Comparison of ENCODE assay signal across 8 cellular contexts in the genomic region with DNA sequence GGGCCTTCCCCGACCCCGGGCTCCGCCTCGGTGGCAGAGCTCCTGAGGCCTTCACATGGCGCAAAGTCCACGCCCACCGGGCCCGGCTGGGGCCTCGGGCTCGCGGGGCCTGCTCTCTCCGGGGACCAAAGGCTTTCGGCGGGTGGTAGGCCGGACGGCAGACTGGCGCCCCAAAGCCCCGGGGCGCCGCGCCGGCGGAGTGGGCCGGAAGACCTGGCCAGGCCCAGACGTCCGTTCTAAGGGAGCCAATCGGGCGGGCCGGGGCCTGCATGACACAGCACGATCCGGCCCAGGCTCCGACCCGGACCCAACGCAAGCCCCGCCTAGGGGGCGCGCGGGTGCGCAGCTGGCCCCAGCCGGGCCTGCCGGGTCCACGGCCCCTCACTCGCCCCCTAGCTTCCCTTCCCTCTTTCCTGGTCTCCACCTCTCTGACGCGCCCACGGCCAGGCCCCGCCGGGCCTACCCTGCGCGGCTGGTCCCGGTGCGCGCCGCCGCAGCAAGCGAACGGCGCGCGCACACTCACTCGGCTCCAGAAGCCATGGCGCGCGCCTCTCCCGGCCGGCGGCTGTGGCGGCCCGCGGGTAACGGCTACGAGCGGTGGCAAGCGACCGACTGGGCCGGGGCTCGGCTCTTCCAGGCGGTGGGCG. TPM values are rescaled to one million over a fixed set of nuclear protein-coding genes. Genes with fewer than 3 reads are reported as not detected.
DNase-seq lines count a peak whose midpoint lies in the region; ATAC-seq lines count a peak whose summit lies in the region.

No MANE protein-coding gene starts in this region.

- POLR2A ChIA-PET in CD4-positive, alpha-beta memory T cell (lab: Charles Lee; ENCODE audit: partially characterized antibody): interaction anchor here (0.6 to 6.8 kb wide), 24 partner anchors 9 to 1913 kb away, joined by 3 to 69 read pairs (median 4); a partner anchor contains a TSS

- WGBS in mesodermal cell (ENCODE audit: insufficient coverage in 2 of 2), 2 experiments: 0% methylated on average over 44 to 66 of the region's 79 CpGs

- peak overlapping the region; percentile 82 to 83 for H3K4me3 ChIP-seq in CD4-positive, alpha-beta memory T cell (ENCODE audit: low read length in 2 of 2)
- H3K4me3 ChIP-seq in endocrine pancreas (ENCODE audit: control insufficient read depth, insufficient read depth, low read length): peak overlapping the region; percentile 81
- peak overlapping the region; percentile 94 for H3K4me3 ChIP-seq in mesodermal cell (ENCODE audit: extremely low read depth, insufficient read depth, low read length, poor library complexity, severe bottlenecking)

- peak; percentile 72 to 80 (median 79) for DNase-seq in CD4-positive, alpha-beta memory T cell
- DNase-seq in NCI-H774 (lab: John Stamatoyannopoulos, UW): peak; percentile 70
- peak; percentile 46 to 70 (median 65) for DNase-seq in activated CD8-positive, alpha-beta memory T cell treated with anti-CD3 and anti-CD28 coated beads for 48 hours (ENCODE audit: low read depth in 2 of 3, low spot score in 2 of 3)
- peak; percentile 53 for DNase-seq in stimulated activated CD8-positive, alpha-beta memory T cell treated with anti-CD3 and anti-CD28 coated beads, Interleukin-15, amount 100 ng/mL, for 24 hours (ENCODE audit: low read depth)

- no peaks in the 10 kb centered on the region for H3K27me3 Mint-ChIP-seq in CD4-positive, alpha-beta memory T cell

- H3K4me1 Mint-ChIP-seq in CD4-positive, alpha-beta memory T cell: peaks cover 41 to 59% (median 51%) of the 10 kb centered on the region in 4 donors

- peak overlapping the region; percentile 97 for H3K9ac ChIP-seq in endocrine pancreas (ENCODE audit: control insufficient read depth, insufficient read depth, low read length)

- peak; percentile 53 for ATAC-seq in GM19351 (IDR thresholded peaks at IDR 0.05; ENCODE audit: unreplicated experiment)
- ATAC-seq in HG03469 (IDR thresholded peaks at IDR 0.05; ENCODE audit: unreplicated experiment): peak; percentile 34

- H3K27me3 ChIP-seq in CD4-positive, alpha-beta memory T cell (ENCODE audit: insufficient read depth, low read length): no peaks in the 10 kb centered on the region
- no peaks in the 10 kb centered on the region for H3K27me3 ChIP-seq in endocrine pancreas (ENCODE audit: control insufficient read depth, insufficient read depth, low read length)

- no peaks in the 10 kb centered on the region for H3K9me3 ChIP-seq in CD4-positive, alpha-beta memory T cell (ENCODE audit: control insufficient read depth in 1 of 2, low read length in 2 of 2)
- H3K9me3 ChIP-seq in endocrine pancreas (ENCODE audit: control insufficient read depth, low read length): no peaks in the 10 kb centered on the region
- H3K9me3 ChIP-seq in mesodermal cell (ENCODE audit: control insufficient read depth, low read length): no peaks in the 10 kb centered on the region

- H3K4me3 Mint-ChIP-seq in CD4-positive, alpha-beta memory T cell: peak overlapping the region; percentile 81 to 95 (median 92)

- peak overlapping the region; percentile 81 to 100 (median 97) for H3K27ac Mint-ChIP-seq in CD4-positive, alpha-beta memory T cell

- H3K4me1 ChIP-seq in CD4-positive, alpha-beta memory T cell (ENCODE audit: insufficient read depth, low read length): peaks cover 52% of the 10 kb centered on the region
- H3K4me1 ChIP-seq in endocrine pancreas (ENCODE audit: control insufficient read depth, insufficient read depth, low read length): peaks cover 6% of the 10 kb centered on the region
- H3K4me1 ChIP-seq in mesodermal cell (ENCODE audit: control insufficient read depth, insufficient read depth, low read length, poor library complexity, severe bottlenecking): peaks cover 6% of the 10 kb centered on the region

- H3K36me3 ChIP-seq in CD4-positive, alpha-beta memory T cell (ENCODE audit: insufficient read depth, low read length): peaks cover 11% of the 10 kb centered on the region
- H3K36me3 ChIP-seq in endocrine pancreas (ENCODE audit: control insufficient read depth, insufficient read depth, low read length) (peaks cover 9% of the 10 kb centered on the region), mesodermal cell (ENCODE audit: control insufficient read depth, insufficient read depth, low read length) (peaks cover 87% of the 10 kb centered on the region)

- no peaks in the 10 kb centered on the region for H3K9me3 Mint-ChIP-seq in CD4-positive, alpha-beta memory T cell

- peaks cover 15 to 31% of the 10 kb centered on the region in 2 donors for H3K36me3 Mint-ChIP-seq in CD4-positive, alpha-beta memory T cell

- H3K27ac ChIP-seq in CD4-positive, alpha-beta memory T cell (ENCODE audit: low read depth, low read length): peak overlapping the region; percentile 94
- peak overlapping the region; percentile 100 for H3K27ac ChIP-seq in mesodermal cell (ENCODE audit: low read depth, low read length, severe bottlenecking)

- intact Hi-C loops in CD4-positive, alpha-beta memory T cell (cut with micrococcal nuclease): loop anchor here (1.0 to 10.0 kb wide), 9 partner anchors 8 to 743 kb away; a partner anchor contains a TSS

- CTCF ChIA-PET in CD4-positive, alpha-beta memory T cell (lab: Charles Lee; ENCODE audit: partially characterized antibody): interaction anchor here (0.6 to 4.5 kb wide), 12 partner anchors 8 to 51 kb away, joined by 3 to 23 read pairs (median 4); a partner anchor contains a TSS

RNA-seq across cellular contexts. Expression of a gene that starts 0.5 kb away (rescaled TPM):
- total RNA-seq in CD4-positive, alpha-beta memory T cell: 100 to 1,000 TPM; 156 to 157 TPM
- polyA plus RNA-seq in CD4-positive, alpha-beta memory T cell: 100 to 1,000 TPM; 195 to 206 TPM
- 317 TPM for polyA plus RNA-seq in mesodermal cell (2013, experiment 1 of 2)
- polyA plus RNA-seq in mesodermal cell (2013, experiment 2 of 2): 288 TPM

RNA-seq across cellular contexts. Expression of a gene that starts 7.8 kb away (rescaled TPM):
- total RNA-seq in CD4-positive, alpha-beta memory T cell: 10 to 100 TPM; 24.0 to 27.9 TPM
- 10 to 100 TPM in 1 of 2 donors, 1 to 10 TPM in 1; 2.9 to 12.5 TPM for polyA plus RNA-seq in CD4-positive, alpha-beta memory T cell
- polyA plus RNA-seq in mesodermal cell (2013, experiment 1 of 2): 36.6 TPM
- polyA plus RNA-seq in mesodermal cell (2013, experiment 2 of 2): 38.0 TPM

RNA-seq across cellular contexts. Expression of a gene that starts 24.5 kb away (rescaled TPM):
- 10 to 100 TPM; 23.4 to 29.7 TPM for total RNA-seq in CD4-positive, alpha-beta memory T cell
- 10 to 100 TPM; 17.9 to 25.2 TPM for polyA plus RNA-seq in CD4-positive, alpha-beta memory T cell
- polyA plus RNA-seq in mesodermal cell (2013, experiment 1 of 2): 22.2 TPM
- polyA plus RNA-seq in mesodermal cell (2013, experiment 2 of 2): 17.9 TPM

RNA-seq across cellular contexts. Expression of a gene that starts 31.0 kb away (rescaled TPM):
- 10 to 100 TPM; 42.9 to 45.3 TPM for total RNA-seq in CD4-positive, alpha-beta memory T cell
- 100 to 1,000 TPM in 1 of 2 donors, 10 to 100 TPM in 1; 92.4 to 140 TPM for polyA plus RNA-seq in CD4-positive, alpha-beta memory T cell
- 136 TPM for polyA plus RNA-seq in mesodermal cell (2013, experiment 1 of 2)
- 120 TPM for polyA plus RNA-seq in mesodermal cell (2013, experiment 2 of 2)

RNA-seq across cellular contexts. Expression of a gene that starts 43.7 kb away (rescaled TPM):
- 1 to 10 TPM; 8.6 to 9.1 TPM for total RNA-seq in CD4-positive, alpha-beta memory T cell
- polyA plus RNA-seq in CD4-positive, alpha-beta memory T cell: 10 to 100 TPM in 1 of 2 donors, 1 to 10 TPM in 1; 3.7 to 10.1 TPM
- polyA plus RNA-seq in mesodermal cell (2013, experiment 1 of 2): 35.3 TPM
- polyA plus RNA-seq in mesodermal cell (2013, experiment 2 of 2): 29.5 TPM

Comparison
In these comparisons a context has a peak if more than half of its experiments do, and no peak if none do; other contexts are left out.
1. Peak in every context shown above with its lines: DNase-seq, ATAC-seq, H3K4me3 ChIP-seq and H3K27ac ChIP-seq.